In the genomic region with DNA sequence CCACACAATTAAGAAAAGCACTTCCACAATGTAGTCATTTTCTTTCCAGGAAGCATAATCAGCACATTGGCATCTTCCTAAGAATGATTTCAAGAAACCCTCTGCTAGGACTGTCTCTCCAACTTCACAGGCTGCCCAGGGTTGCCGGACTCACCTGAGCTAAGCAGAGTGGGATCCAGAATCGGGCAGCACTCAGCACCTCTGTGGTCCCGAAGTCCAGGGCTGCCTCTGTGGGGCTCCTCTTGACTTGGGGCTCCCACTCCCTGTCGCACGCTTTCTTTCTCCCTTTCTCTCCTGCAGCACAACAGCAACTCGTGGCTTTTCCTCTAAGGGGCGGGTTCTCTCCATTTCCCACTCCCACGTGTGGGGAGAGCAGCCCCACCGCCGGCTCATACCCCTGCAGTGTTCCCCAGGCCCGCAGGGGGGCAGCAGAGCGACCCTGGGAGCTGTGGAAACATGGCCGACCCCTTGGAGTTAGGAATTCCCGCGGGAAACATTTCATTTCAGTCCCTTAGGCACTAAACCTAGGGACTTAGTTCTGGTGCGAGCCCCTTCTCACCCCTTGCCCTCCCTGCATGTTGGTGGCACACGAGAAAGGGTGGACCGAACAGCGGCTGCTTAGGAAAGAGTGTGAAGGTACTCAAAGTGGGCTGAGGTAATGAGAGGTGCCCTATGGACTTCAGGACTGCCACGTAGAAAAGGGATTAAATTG, we compare ENCODE assay signal across 8 cellular contexts. TPM values are rescaled to one million over a fixed set of nuclear protein-coding genes. Genes with fewer than 3 reads are reported as not detected.
DNase-seq lines count a peak whose midpoint lies in the region; ATAC-seq lines count a peak whose summit lies in the region.

TMEM272 (minus strand) TSS at position 316 of the 712 bp plus-strand sequence. CDS start 6,647 bp downstream, outside the sequence.

- POLR2A ChIA-PET in activated CD4-positive, alpha-beta T cell treated with anti-CD3 and anti-CD28 coated beads, Interleukin-2, amount 10 ng/mL, durations not matched to agents 7 days and 5 days (lab: Charles Lee) = interaction anchor here (0.7 kb wide), 1 partner anchor 19 kb away, joined by 3 read pairs; no protein-coding TSS in a partner anchor

- H3K4me1 Mint-ChIP-seq in activated CD4-positive, alpha-beta T cell treated with anti-CD3 and anti-CD28 coated beads, Interleukin-2, amount 10 ng/mL, durations not matched to agents 7 days and 5 days = peaks cover 12% of the 10 kb centered on the region
- H3K4me1 Mint-ChIP-seq in memory B cell = peaks cover 2% of the 10 kb centered on the region
- H3K4me1 Mint-ChIP-seq in stimulated activated memory B cell treated with anti-CD40 and anti-IgM and Interleukin-4, amounts not matched to agents 10 μg/mL and 1 μg/mL and 100 μg/mL, for 72 hours = peaks cover 7% of the 10 kb centered on the region

- no peaks in the 10 kb centered on the region for H3K36me3 Mint-ChIP-seq in activated CD4-positive, alpha-beta T cell treated with anti-CD3 and anti-CD28 coated beads, Interleukin-2, amount 10 ng/mL, durations not matched to agents 7 days and 5 days (ENCODE audit: low read depth)
- no peaks in the 10 kb centered on the region for H3K36me3 Mint-ChIP-seq in memory B cell
- H3K36me3 Mint-ChIP-seq in stimulated activated memory B cell treated with anti-CD40 and anti-IgM and Interleukin-4, amounts not matched to agents 10 μg/mL and 1 μg/mL and 100 μg/mL, for 72 hours = no peaks in the 10 kb centered on the region

- peak; percentile 58 for ATAC-seq in GM18907 (IDR thresholded peaks at IDR 0.05; ENCODE audit: unreplicated experiment)
- ATAC-seq in memory B cell (ENCODE audit: low read depth) = peak; percentile 54
- ATAC-seq in stimulated activated memory B cell treated with anti-CD40 and anti-IgM and Interleukin-4, amounts not matched to agents 10 μg/mL and 1 μg/mL and 100 μg/mL, for 72 hours = no peak

- H3K4me3 Mint-ChIP-seq in activated CD4-positive, alpha-beta T cell treated with anti-CD3 and anti-CD28 coated beads, Interleukin-2, amount 10 ng/mL, durations not matched to agents 7 days and 5 days = no peak within 1 kb of the TSS
- H3K4me3 Mint-ChIP-seq in memory B cell = no peak within 1 kb of the TSS
- peak within 1 kb of the TSS; percentile 5 for H3K4me3 Mint-ChIP-seq in stimulated activated memory B cell treated with anti-CD40 and anti-IgM and Interleukin-4, amounts not matched to agents 10 μg/mL and 1 μg/mL and 100 μg/mL, for 72 hours

- CTCF ChIA-PET in activated CD4-positive, alpha-beta T cell treated with anti-CD3 and anti-CD28 coated beads, Interleukin-2, amount 10 ng/mL, durations not matched to agents 7 days and 5 days (lab: Charles Lee) = interaction anchor here (0.9 to 2.6 kb wide), 3 partner anchors 15 to 558 kb away, joined by 3 to 7 read pairs (median 4); no protein-coding TSS in a partner anchor

- peaks cover 13% of the 10 kb centered on the region for H3K27me3 Mint-ChIP-seq in activated CD4-positive, alpha-beta T cell treated with anti-CD3 and anti-CD28 coated beads, Interleukin-2, amount 10 ng/mL, durations not matched to agents 7 days and 5 days
- H3K27me3 Mint-ChIP-seq in memory B cell = peaks cover 8% of the 10 kb centered on the region
- H3K27me3 Mint-ChIP-seq in stimulated activated memory B cell treated with anti-CD40 and anti-IgM and Interleukin-4, amounts not matched to agents 10 μg/mL and 1 μg/mL and 100 μg/mL, for 72 hours = peaks cover 14% of the 10 kb centered on the region

- DNase-seq in AG08396 (ENCODE audit: low spot score) (peak; percentile 74), NCI-H146 treated with DMSO at 0.1 percent for 48 hours (lab: John Stamatoyannopoulos, UW; ENCODE audit: unreplicated experiment) (peak; percentile 39), memory B cell (ENCODE audit: low spot score in 2 of 2) (peak; percentile 46 to 50), NCI-H510A treated with DMSO at 0.1 percent for 48 hours (lab: John Stamatoyannopoulos, UW) (no peak)
- peak; percentile 40 for DNase-seq in activated CD4-positive, alpha-beta T cell treated with anti-CD3 and anti-CD28 coated beads, Interleukin-2, amount 10 ng/mL, durations not matched to agents 7 days and 5 days
- DNase-seq in effector CD8-positive, alpha-beta T cell (lab: John Stamatoyannopoulos, UW) = peak; percentile 51

- H3K9me3 Mint-ChIP-seq in activated CD4-positive, alpha-beta T cell treated with anti-CD3 and anti-CD28 coated beads, Interleukin-2, amount 10 ng/mL, durations not matched to agents 7 days and 5 days = no peaks in the 10 kb centered on the region
- no peaks in the 10 kb centered on the region for H3K9me3 Mint-ChIP-seq in memory B cell
- H3K9me3 Mint-ChIP-seq in stimulated activated memory B cell treated with anti-CD40 and anti-IgM and Interleukin-4, amounts not matched to agents 10 μg/mL and 1 μg/mL and 100 μg/mL, for 72 hours = no peaks in the 10 kb centered on the region

- H3K27ac Mint-ChIP-seq in activated CD4-positive, alpha-beta T cell treated with anti-CD3 and anti-CD28 coated beads, Interleukin-2, amount 10 ng/mL, durations not matched to agents 7 days and 5 days = no peak within 1 kb of the TSS
- H3K27ac Mint-ChIP-seq in memory B cell = no peak within 1 kb of the TSS
- no peak within 1 kb of the TSS for H3K27ac Mint-ChIP-seq in stimulated activated memory B cell treated with anti-CD40 and anti-IgM and Interleukin-4, amounts not matched to agents 10 μg/mL and 1 μg/mL and 100 μg/mL, for 72 hours

RNA-seq across cellular contexts. Expression of gene TMEM272, which starts in this region (rescaled TPM):
- total RNA-seq in activated CD4-positive, alpha-beta T cell treated with anti-CD3 and anti-CD28 coated beads, Interleukin-2, amount 10 ng/mL, durations not matched to agents 7 days and 5 days = 1 to 10 TPM; 1.3 to 1.5 TPM
